35 cellular contexts compared by ENCODE assay signal in genomic region chr16:8330761-8331160, GRCh38.
"Had no signal": no experiment of that assay in that cellular context is flagged by ENCODE, and none has a peak within 500 bp of the region (broad histone marks: within the 10 kb centered on the region; RNA-seq: fewer than 3 reads in every experiment).

No MANE protein-coding gene starts in this region.

- H3K9me3 ChIP-seq: MG63 had no signal

- H3K4me3 ChIP-seq: MG63 had no signal

- DNase-seq: Karpas-422, Kasumi-1, MG63, MM.1S, MV-4-11, NCI-H1048, NCI-H1092, NCI-H1092 treated with DMSO at 0.1 percent for 48 hours, NCI-H1105, NCI-H1105 treated with DMSO at 0.1 percent for 48 hours, NCI-H1417, NCI-H1417 treated with DMSO at 0.1 percent for 48 hours, NCI-H1436, NCI-H1436 treated with DMSO at 0.1 percent for 48 hours, NCI-H146, NCI-H1694, NCI-H1694 treated with DMSO at 0.1 percent for 48 hours, NCI-H187, NCI-H187 treated with DMSO at 0.1 percent for 48 hours, NCI-H1930, NCI-H2029, NCI-H2029 treated with DMSO at 0.1 percent for 48 hours, NCI-H2081, NCI-H2081 treated with DMSO at 0.1 percent for 48 hours, NCI-H2107, NCI-H2171, NCI-H2171 treated with DMSO at 0.1 percent for 48 hours, NCI-H2227 treated with DMSO at 0.1 percent for 48 hours, NCI-H226, NCI-H345, NCI-H446, NCI-H446 treated with DMSO at 0.1 percent for 48 hours, NCI-H510A, NCI-H510A treated with DMSO at 0.1 percent for 48 hours, NCI-H524 had no signal

- H3K36me3 ChIP-seq: MG63 had no signal

- H3K27me3 ChIP-seq: MG63 had no signal
